Comparison of ENCODE assay signal across 8 cellular contexts in the genomic region with DNA sequence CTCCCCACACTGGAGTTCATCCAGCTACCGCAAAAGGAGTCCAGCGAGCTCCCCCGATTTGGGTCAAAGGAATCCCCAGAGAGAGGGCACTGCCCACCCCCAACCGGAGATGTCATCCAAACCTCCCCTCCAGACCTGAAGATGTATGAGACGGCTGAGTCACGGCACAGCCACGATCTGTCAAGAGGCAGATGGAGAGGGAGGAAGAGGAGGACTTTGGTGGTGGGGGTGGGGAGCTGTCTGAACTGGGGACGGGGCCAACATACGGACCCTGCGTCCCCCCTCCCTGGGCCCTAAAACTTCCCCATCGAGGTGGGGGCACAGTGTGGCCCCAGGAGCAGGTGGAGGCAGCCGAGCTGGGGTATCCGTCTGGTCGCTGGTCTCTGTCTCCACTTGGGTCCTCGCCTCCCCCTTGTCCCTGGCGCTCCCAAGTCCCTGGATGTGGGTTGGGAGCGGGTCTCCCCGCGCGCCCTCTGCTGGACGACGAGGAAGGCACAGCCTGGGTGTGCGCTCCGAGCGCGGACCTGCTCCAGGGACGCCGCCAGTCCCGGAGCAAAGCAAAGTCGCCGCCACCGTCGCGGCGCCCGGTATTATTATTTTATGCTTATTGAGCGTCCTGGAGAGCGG. TPM values are rescaled to one million over a fixed set of nuclear protein-coding genes. Genes with fewer than 3 reads are reported as not detected.
DNase-seq lines count a peak whose midpoint lies in the region; ATAC-seq and TF ChIP-seq lines count a peak whose summit lies in the region.

No MANE protein-coding gene starts in this region.

- peaks cover 1% of the 10 kb centered on the region for H3K27me3 Mint-ChIP-seq in activated T-helper 2 cell treated with anti-CD3 and anti-CD28 coated beads, Interferon-gamma antibody, Interleukin-2, Interleukin-4, amounts not matched to agents 10 μg/mL and 5 μg/mL and 100 μg/mL, durations not matched to agents 14 hours and 24 hours and 36 hours (ENCODE audit: low read depth)
- H3K27me3 Mint-ChIP-seq in natural killer cell treated with Interleukin-12 subunit alpha and Interleukin-12 subunit beta and Interleukin-15 and Interleukin-18, amount 100 ng/mL, for 72 hours, result peaks cover 4 to 7% of the 10 kb centered on the region in 2 donors

- peak; percentile 17 to 29 for ATAC-seq in natural killer cell treated with Interleukin-12 subunit alpha and Interleukin-12 subunit beta and Interleukin-15 and Interleukin-18, amount 100 ng/mL, for 72 hours
- ATAC-seq in HG02840 (IDR thresholded peaks at IDR 0.05; ENCODE audit: low FRiP score, unreplicated experiment), result no peak

- peak overlapping the region; percentile 96 for H3K4me3 Mint-ChIP-seq in activated T-helper 2 cell treated with anti-CD3 and anti-CD28 coated beads, Interferon-gamma antibody, Interleukin-2, Interleukin-4, amounts not matched to agents 10 μg/mL and 5 μg/mL and 100 μg/mL, durations not matched to agents 14 hours and 24 hours and 36 hours (ENCODE audit: low read depth)
- peak overlapping the region; percentile 88 for H3K4me3 Mint-ChIP-seq in natural killer cell treated with Interleukin-12 subunit alpha and Interleukin-12 subunit beta and Interleukin-15 and Interleukin-18, amount 100 ng/mL, for 72 hours

- H3K9me3 ChIP-seq in uterus, result no peaks in the 10 kb centered on the region

- TF ChIP-seq CTCF in fibroblast of the aortic adventitia (IDR thresholded peaks at IDR 0.05; ENCODE audit: insufficient read depth, low read length) (peak; percentile 93), uterus (IDR thresholded peaks at IDR 0.05) (peak; percentile 81 to 90 (median 84))

- intact Hi-C loops in activated T-helper 2 cell treated with anti-CD3 and anti-CD28 coated beads, Interferon-gamma antibody, Interleukin-2, Interleukin-4, amounts not matched to agents 10 μg/mL and 5 μg/mL and 100 μg/mL, durations not matched to agents 14 hours and 24 hours and 36 hours (cut with micrococcal nuclease), result loop anchor here (1.0 to 5.0 kb wide), 3 partner anchors 8 to 53 kb away; no protein-coding TSS in a partner anchor
- intact Hi-C loops in uterus (cut with DNase I; ENCODE audit: low total_unique reads), result no loop called here

- H3K9me3 Mint-ChIP-seq in activated T-helper 2 cell treated with anti-CD3 and anti-CD28 coated beads, Interferon-gamma antibody, Interleukin-2, Interleukin-4, amounts not matched to agents 10 μg/mL and 5 μg/mL and 100 μg/mL, durations not matched to agents 14 hours and 24 hours and 36 hours, result no peaks in the 10 kb centered on the region
- peaks cover 6% of the 10 kb centered on the region for H3K9me3 Mint-ChIP-seq in natural killer cell treated with Interleukin-12 subunit alpha and Interleukin-12 subunit beta and Interleukin-15 and Interleukin-18, amount 100 ng/mL, for 72 hours

- H3K27me3 ChIP-seq in uterus, result peaks cover 20 to 40% of the 10 kb centered on the region in 2 donors

- H3K27ac ChIP-seq in uterus, result no peak overlapping the region

- H3K36me3 ChIP-seq in uterus, result no peaks in the 10 kb centered on the region

- peaks cover 47% of the 10 kb centered on the region for H3K36me3 Mint-ChIP-seq in activated T-helper 2 cell treated with anti-CD3 and anti-CD28 coated beads, Interferon-gamma antibody, Interleukin-2, Interleukin-4, amounts not matched to agents 10 μg/mL and 5 μg/mL and 100 μg/mL, durations not matched to agents 14 hours and 24 hours and 36 hours (ENCODE audit: low read depth)
- H3K36me3 Mint-ChIP-seq in natural killer cell treated with Interleukin-12 subunit alpha and Interleukin-12 subunit beta and Interleukin-15 and Interleukin-18, amount 100 ng/mL, for 72 hours, result no peaks in the 10 kb centered on the region

- TF ChIP-seq POLR2A in uterus (IDR thresholded peaks at IDR 0.05), result no peak

- peak overlapping the region; percentile 73 for H3K27ac Mint-ChIP-seq in activated T-helper 2 cell treated with anti-CD3 and anti-CD28 coated beads, Interferon-gamma antibody, Interleukin-2, Interleukin-4, amounts not matched to agents 10 μg/mL and 5 μg/mL and 100 μg/mL, durations not matched to agents 14 hours and 24 hours and 36 hours
- peak overlapping the region; percentile 86 to 92 for H3K27ac Mint-ChIP-seq in natural killer cell treated with Interleukin-12 subunit alpha and Interleukin-12 subunit beta and Interleukin-15 and Interleukin-18, amount 100 ng/mL, for 72 hours

- peak overlapping the region; percentile 50 for H3K4me3 ChIP-seq in fibroblast of the aortic adventitia (ENCODE audit: low read depth, low read length)
- no peak overlapping the region for H3K4me3 ChIP-seq in uterus

- H3K4me1 Mint-ChIP-seq in activated T-helper 2 cell treated with anti-CD3 and anti-CD28 coated beads, Interferon-gamma antibody, Interleukin-2, Interleukin-4, amounts not matched to agents 10 μg/mL and 5 μg/mL and 100 μg/mL, durations not matched to agents 14 hours and 24 hours and 36 hours (ENCODE audit: low read depth), result peaks cover 59% of the 10 kb centered on the region
- peaks cover 73% of the 10 kb centered on the region in 2 donors for H3K4me1 Mint-ChIP-seq in natural killer cell treated with Interleukin-12 subunit alpha and Interleukin-12 subunit beta and Interleukin-15 and Interleukin-18, amount 100 ng/mL, for 72 hours (ENCODE audit: low read depth in 2 of 2)

- peaks cover 0 to 26% of the 10 kb centered on the region in 2 donors for H3K4me1 ChIP-seq in uterus

- DNase-seq in DMS114 treated with DMSO at 0.1 percent for 48 hours (lab: John Stamatoyannopoulos, UW; ENCODE audit: unreplicated experiment) (peak; percentile 40), HK-2 (ENCODE audit: unreplicated experiment) (peak; percentile 92), OCI-M2 (lab: John Stamatoyannopoulos, UW; ENCODE audit: unreplicated experiment) (peak; percentile 99), fibroblast of the aortic adventitia (ENCODE audit: low read depth) (peak; percentile 63), uterus (peak; percentile 58 to 78)
- peak; percentile 66 for DNase-seq in activated T-helper 2 cell treated with anti-CD3 and anti-CD28 coated beads, Interferon-gamma antibody, Interleukin-2, Interleukin-4, amounts not matched to agents 10 μg/mL and 5 μg/mL and 100 μg/mL, durations not matched to agents 14 hours and 24 hours and 36 hours (ENCODE audit: low spot score)
- no peak for DNase-seq in natural killer cell treated with Interleukin-12 subunit alpha and Interleukin-12 subunit beta and Interleukin-15 and Interleukin-18, amount 100 ng/mL, for 72 hours (ENCODE audit: low spot score)

RNA-seq across cellular contexts. Expression of a gene that starts 3.8 kb away (rescaled TPM):
- total RNA-seq in activated T-helper 2 cell treated with anti-CD3 and anti-CD28 coated beads, Interferon-gamma antibody, Interleukin-2, Interleukin-4, amounts not matched to agents 10 μg/mL and 5 μg/mL and 100 μg/mL, durations not matched to agents 14 hours and 24 hours and 36 hours, result 105 TPM in 2 replicates
- total RNA-seq in fibroblast of the aortic adventitia (ENCODE audit: low replicate concordance) (1.8 and 7.0 TPM in 2 replicates), uterus (10 to 100 TPM in 1 of 4 donors, 1 to 10 TPM in 3; 3.2 to 10.6 (median 4.1) TPM)
- 10 to 100 TPM; 14.5 to 46.6 TPM for total RNA-seq in natural killer cell treated with Interleukin-12 subunit alpha and Interleukin-12 subunit beta and Interleukin-15 and Interleukin-18, amount 100 ng/mL, for 72 hours

RNA-seq across cellular contexts. Expression of a gene that starts 20.8 kb away (rescaled TPM):
- 285 and 300 TPM in 2 replicates for total RNA-seq in activated T-helper 2 cell treated with anti-CD3 and anti-CD28 coated beads, Interferon-gamma antibody, Interleukin-2, Interleukin-4, amounts not matched to agents 10 μg/mL and 5 μg/mL and 100 μg/mL, durations not matched to agents 14 hours and 24 hours and 36 hours
- total RNA-seq in fibroblast of the aortic adventitia (ENCODE audit: low replicate concordance) (60.5 and 151 TPM in 2 replicates), uterus (100 to 1,000 TPM in 2 of 4 donors, 10 to 100 TPM in 2; 41.5 to 163 (median 129) TPM)
- 100 to 1,000 TPM; 228 to 368 TPM for total RNA-seq in natural killer cell treated with Interleukin-12 subunit alpha and Interleukin-12 subunit beta and Interleukin-15 and Interleukin-18, amount 100 ng/mL, for 72 hours

RNA-seq across cellular contexts. Expression of a gene that starts 43.8 kb away (rescaled TPM):
- total RNA-seq in activated T-helper 2 cell treated with anti-CD3 and anti-CD28 coated beads, Interferon-gamma antibody, Interleukin-2, Interleukin-4, amounts not matched to agents 10 μg/mL and 5 μg/mL and 100 μg/mL, durations not matched to agents 14 hours and 24 hours and 36 hours, result 250 TPM in 2 replicates
- total RNA-seq in fibroblast of the aortic adventitia (ENCODE audit: low replicate concordance) (25.7 and 51.5 TPM in 2 replicates), uterus (100 to 1,000 TPM in 1 of 4 donors, 10 to 100 TPM in 3; 22.0 to 112 (median 67.8) TPM)
- total RNA-seq in natural killer cell treated with Interleukin-12 subunit alpha and Interleukin-12 subunit beta and Interleukin-15 and Interleukin-18, amount 100 ng/mL, for 72 hours, result 100 to 1,000 TPM; 310 to 453 TPM
